8 cellular contexts compared by ENCODE assay signal in genomic region chr4:2756691-2757350, GRCh38. TPM values are rescaled to one million over a fixed set of nuclear protein-coding genes. Genes with fewer than 3 reads are reported as not detected.
A peak's percentile ranks its signal among the peaks of the same experiment; 100 is the strongest.
DNase-seq lines count a peak whose midpoint lies in the region; ATAC-seq, FAIRE-seq and TF ChIP-seq lines count a peak whose summit lies in the region.

No MANE protein-coding gene starts in this region.

- H3K4me3 Mint-ChIP-seq in chondrocyte (ENCODE audit: unreplicated experiment), result peak overlapping the region; percentile 56

- no peaks in the 10 kb centered on the region for H3K9me3 ChIP-seq in BLaER1 treated with 17β-estradiol and CSF1 and Interleukin-3, amounts not matched to agents 10 nM and 100 nM (replicated peaks in 1 of 11)
- H3K9me3 ChIP-seq in neural cell (ENCODE audit: low read length), result no peaks in the 10 kb centered on the region

- TF ChIP-seq EP300 in neural cell (conservative IDR thresholded peaks at IDR 0.05; ENCODE audit: poor library complexity, severe bottlenecking), result no peak

- no peak overlapping the region for H2AFZ ChIP-seq in neural cell (ENCODE audit: low read depth, low read length)

- H4K20me1 ChIP-seq in BLaER1 treated with 17β-estradiol and CSF1 and Interleukin-3, amounts not matched to agents 10 nM and 100 nM, result peaks cover 10 to 40% (median 32%) of the 10 kb centered on the region in 11 experiments; a peak in 20 of 22 replicates
- H4K20me1 ChIP-seq in neural cell (ENCODE audit: insufficient read depth), result no peaks in the 10 kb centered on the region

- TF ChIP-seq CTCF in chondrocyte (IDR thresholded peaks at IDR 0.05), result no peak
- TF ChIP-seq CTCF in neural cell (IDR thresholded peaks at IDR 0.05; ENCODE audit: poor library complexity, severe bottlenecking), result no peak
- TF ChIP-seq CTCF in GM13976 (IDR thresholded peaks at IDR 0.05; ENCODE audit: borderline replicate concordance, control extremely low read depth, extremely low read depth, insufficient read depth, missing control alignments), result no peak

- H3K27me3 Mint-ChIP-seq in chondrocyte (ENCODE audit: low read depth), result no peaks in the 10 kb centered on the region

- H3K4me1 Mint-ChIP-seq in chondrocyte (ENCODE audit: low read depth), result peaks cover 18% of the 10 kb centered on the region

- H3F3A ChIP-seq in neural cell (ENCODE audit: insufficient read depth, low read length, poor library complexity, severe bottlenecking), result no peaks in the 10 kb centered on the region

- no peaks in the 10 kb centered on the region for H3K79me2 ChIP-seq in neural cell (replicated peaks; ENCODE audit: insufficient read depth, low read length)

- no peaks in the 10 kb centered on the region for H3K9me2 ChIP-seq in neural cell (ENCODE audit: insufficient read depth, low read length)

- peak overlapping the region; percentile 65 to 80 (median 72) for H3K4me2 ChIP-seq in BLaER1 treated with 17β-estradiol and CSF1 and Interleukin-3, amounts not matched to agents 10 nM and 100 nM
- no peak overlapping the region for H3K4me2 ChIP-seq in neural cell (ENCODE audit: low read length)

- H3K4me1 ChIP-seq in BLaER1 treated with 17β-estradiol and CSF1 and Interleukin-3, amounts not matched to agents 10 nM and 100 nM, result peaks cover 27 to 47% (median 36%) of the 10 kb centered on the region in 10 experiments

- H3K36me3 ChIP-seq in BLaER1 treated with 17β-estradiol and CSF1 and Interleukin-3, amounts not matched to agents 10 nM and 100 nM, result peaks cover 0 to 21% (median 15%) of the 10 kb centered on the region in 11 experiments; a peak in 19 of 22 replicates
- no peaks in the 10 kb centered on the region for H3K36me3 ChIP-seq in neural cell (ENCODE audit: insufficient read depth, low read length)

- ATAC-seq in HG02623 (IDR thresholded peaks at IDR 0.05; ENCODE audit: unreplicated experiment), result no peak

- no peaks in the 10 kb centered on the region for H3K36me3 Mint-ChIP-seq in chondrocyte (ENCODE audit: low read depth)

- H3K9me3 Mint-ChIP-seq in chondrocyte (ENCODE audit: low read depth), result no peaks in the 10 kb centered on the region

- H3K27ac ChIP-seq in BLaER1 treated with 17β-estradiol and CSF1 and Interleukin-3, amounts not matched to agents 10 nM and 100 nM, result 0 out of 22 replicates have a peak overlapping the region, but pooled peaks of 1 of the 11 experiments have one; percentile 5
- no peak overlapping the region for H3K27ac ChIP-seq in neural cell (ENCODE audit: low read length)

- no peak for TF ChIP-seq RAD21 in neural cell (conservative IDR thresholded peaks at IDR 0.05)

- in situ Hi-C loops in GM13976 (cut with MboI; ENCODE audit: low sequenced_read_pairs, unreplicated experiment), result no loop called here

- peak overlapping the region in 2 of 11 experiments; percentile 52 to 56; a peak in 5 of 22 replicates for H3K9ac ChIP-seq in BLaER1 treated with 17β-estradiol and CSF1 and Interleukin-3, amounts not matched to agents 10 nM and 100 nM
- H3K9ac ChIP-seq in neural cell (ENCODE audit: low read length), result no peak overlapping the region

- no peaks in the 10 kb centered on the region for H3K27me3 ChIP-seq in BLaER1 treated with 17β-estradiol and CSF1 and Interleukin-3, amounts not matched to agents 10 nM and 100 nM
- no peaks in the 10 kb centered on the region for H3K27me3 ChIP-seq in neural cell (ENCODE audit: insufficient read depth, low read depth, low read length)

- peak overlapping the region in 4 of 10 experiments; percentile 33 to 96 (median 62); a peak in 5 of 20 replicates for H3K4me3 ChIP-seq in BLaER1 treated with 17β-estradiol and CSF1 and Interleukin-3, amounts not matched to agents 10 nM and 100 nM
- H3K4me3 ChIP-seq in neural cell (ENCODE audit: low read length), result peak overlapping the region; percentile 53

- DNase-seq in HTR-8/SVneo (ENCODE audit: insufficient read length, low spot score) (no peak), chondrocyte (ENCODE audit: low spot score) (no peak), germinal center (ENCODE audit: low spot score) (no peak), GM13976 (ENCODE audit: low spot score) (no peak), NCI-H748 treated with DMSO at 0.1 percent for 48 hours (lab: John Stamatoyannopoulos, UW) (no peak)

- peak overlapping the region; percentile 45 for H3K27ac Mint-ChIP-seq in chondrocyte (ENCODE audit: unreplicated experiment)

- FAIRE-seq in HTR-8/SVneo (lab: Jason Lieb, UNC), result peak; percentile 33

TF ChIP-seq in neural cell, 6 proteins besides CTCF, POLR2A, EP300 and RAD21:
- TF ChIP-seq EZH2 (IDR thresholded peaks at IDR 0.05; ENCODE audit: borderline replicate concordance, insufficient read depth, low read length, poor library complexity, severe bottlenecking) (no peak), MXI1 (conservative IDR thresholded peaks at IDR 0.05; ENCODE audit: poor library complexity, severe bottlenecking) (no peak), SMC3 (conservative IDR thresholded peaks at IDR 0.05; ENCODE audit: poor library complexity) (no peak), POLR2AphosphoS5 (IDR thresholded peaks at IDR 0.05) (no peak), TAF1 (IDR thresholded peaks at IDR 0.05; ENCODE audit: low read depth) (no peak)
- TF ChIP-seq, protein P1, sequence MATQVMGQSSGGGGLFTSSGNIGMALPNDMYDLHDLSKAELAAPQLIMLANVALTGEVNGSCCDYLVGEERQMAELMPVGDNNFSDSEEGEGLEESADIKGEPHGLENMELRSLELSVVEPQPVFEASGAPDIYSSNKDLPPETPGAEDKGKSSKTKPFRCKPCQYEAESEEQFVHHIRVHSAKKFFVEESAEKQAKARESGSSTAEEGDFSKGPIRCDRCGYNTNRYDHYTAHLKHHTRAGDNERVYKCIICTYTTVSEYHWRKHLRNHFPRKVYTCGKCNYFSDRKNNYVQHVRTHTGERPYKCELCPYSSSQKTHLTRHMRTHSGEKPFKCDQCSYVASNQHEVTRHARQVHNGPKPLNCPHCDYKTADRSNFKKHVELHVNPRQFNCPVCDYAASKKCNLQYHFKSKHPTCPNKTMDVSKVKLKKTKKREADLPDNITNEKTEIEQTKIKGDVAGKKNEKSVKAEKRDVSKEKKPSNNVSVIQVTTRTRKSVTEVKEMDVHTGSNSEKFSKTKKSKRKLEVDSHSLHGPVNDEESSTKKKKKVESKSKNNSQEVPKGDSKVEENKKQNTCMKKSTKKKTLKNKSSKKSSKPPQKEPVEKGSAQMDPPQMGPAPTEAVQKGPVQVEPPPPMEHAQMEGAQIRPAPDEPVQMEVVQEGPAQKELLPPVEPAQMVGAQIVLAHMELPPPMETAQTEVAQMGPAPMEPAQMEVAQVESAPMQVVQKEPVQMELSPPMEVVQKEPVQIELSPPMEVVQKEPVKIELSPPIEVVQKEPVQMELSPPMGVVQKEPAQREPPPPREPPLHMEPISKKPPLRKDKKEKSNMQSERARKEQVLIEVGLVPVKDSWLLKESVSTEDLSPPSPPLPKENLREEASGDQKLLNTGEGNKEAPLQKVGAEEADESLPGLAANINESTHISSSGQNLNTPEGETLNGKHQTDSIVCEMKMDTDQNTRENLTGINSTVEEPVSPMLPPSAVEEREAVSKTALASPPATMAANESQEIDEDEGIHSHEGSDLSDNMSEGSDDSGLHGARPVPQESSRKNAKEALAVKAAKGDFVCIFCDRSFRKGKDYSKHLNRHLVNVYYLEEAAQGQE (IDR thresholded peaks at IDR 0.05; ENCODE audit: borderline replicate concordance), result no peak

RNA-seq across cellular contexts. Expression of gene TNIP2, which starts 0.7 kb away (rescaled TPM):
- 23.3 to 30.7 TPM (median 29.0 TPM) in 3 replicates for total RNA-seq in chondrocyte
- polyA plus RNA-seq in neural cell, result 13.0 and 17.0 TPM in 2 replicates
- polyA minus RNA-seq in neural cell, result 9.6 and 10.0 TPM in 2 replicates

RNA-seq across cellular contexts. Expression of gene SH3BP2, which starts 36.1 kb away (rescaled TPM):
- total RNA-seq in chondrocyte, result 50.1 to 63.1 TPM (median 59.8 TPM) in 3 replicates
- polyA plus RNA-seq in neural cell, result 80.3 and 87.9 TPM in 2 replicates
- 38.7 and 48.5 TPM in 2 replicates for polyA minus RNA-seq in neural cell
